ENCODE assay signal across 1 cellular context in the genomic region with DNA sequence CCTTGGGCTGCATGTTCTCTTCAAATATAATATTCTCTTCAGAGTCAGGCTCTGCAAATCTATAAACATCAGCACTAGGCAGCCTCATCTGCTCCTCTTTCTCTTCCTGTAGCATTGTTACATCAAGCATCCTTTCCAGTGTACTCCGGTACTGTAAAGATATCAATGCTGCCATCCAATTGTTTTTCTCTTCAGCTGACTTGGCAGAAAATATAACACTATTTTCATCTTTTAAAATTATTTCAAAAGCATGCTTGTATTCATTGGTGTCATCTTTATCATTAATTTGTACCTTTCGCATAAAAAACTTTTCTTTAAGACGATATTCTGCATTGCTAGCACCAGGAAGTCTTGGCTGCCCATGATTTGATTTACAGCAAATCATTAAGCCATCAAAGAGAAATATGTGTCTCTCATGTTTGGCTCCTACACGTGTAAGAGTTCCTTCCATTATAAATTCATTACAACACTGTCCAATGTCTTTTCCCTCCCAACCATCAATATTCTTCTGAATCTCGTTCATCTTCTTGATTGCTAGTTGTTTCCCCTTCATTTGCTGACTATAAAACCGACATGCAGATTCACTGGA.
TF ChIP-seq lines count a peak whose summit lies in the region.

No MANE protein-coding gene starts in this region.

TF ChIP-seq in WTC11, 78 proteins besides CTCF, POLR2A, EP300 and RAD21 (continued from another document):
- TF ChIP-seq, protein P1, sequence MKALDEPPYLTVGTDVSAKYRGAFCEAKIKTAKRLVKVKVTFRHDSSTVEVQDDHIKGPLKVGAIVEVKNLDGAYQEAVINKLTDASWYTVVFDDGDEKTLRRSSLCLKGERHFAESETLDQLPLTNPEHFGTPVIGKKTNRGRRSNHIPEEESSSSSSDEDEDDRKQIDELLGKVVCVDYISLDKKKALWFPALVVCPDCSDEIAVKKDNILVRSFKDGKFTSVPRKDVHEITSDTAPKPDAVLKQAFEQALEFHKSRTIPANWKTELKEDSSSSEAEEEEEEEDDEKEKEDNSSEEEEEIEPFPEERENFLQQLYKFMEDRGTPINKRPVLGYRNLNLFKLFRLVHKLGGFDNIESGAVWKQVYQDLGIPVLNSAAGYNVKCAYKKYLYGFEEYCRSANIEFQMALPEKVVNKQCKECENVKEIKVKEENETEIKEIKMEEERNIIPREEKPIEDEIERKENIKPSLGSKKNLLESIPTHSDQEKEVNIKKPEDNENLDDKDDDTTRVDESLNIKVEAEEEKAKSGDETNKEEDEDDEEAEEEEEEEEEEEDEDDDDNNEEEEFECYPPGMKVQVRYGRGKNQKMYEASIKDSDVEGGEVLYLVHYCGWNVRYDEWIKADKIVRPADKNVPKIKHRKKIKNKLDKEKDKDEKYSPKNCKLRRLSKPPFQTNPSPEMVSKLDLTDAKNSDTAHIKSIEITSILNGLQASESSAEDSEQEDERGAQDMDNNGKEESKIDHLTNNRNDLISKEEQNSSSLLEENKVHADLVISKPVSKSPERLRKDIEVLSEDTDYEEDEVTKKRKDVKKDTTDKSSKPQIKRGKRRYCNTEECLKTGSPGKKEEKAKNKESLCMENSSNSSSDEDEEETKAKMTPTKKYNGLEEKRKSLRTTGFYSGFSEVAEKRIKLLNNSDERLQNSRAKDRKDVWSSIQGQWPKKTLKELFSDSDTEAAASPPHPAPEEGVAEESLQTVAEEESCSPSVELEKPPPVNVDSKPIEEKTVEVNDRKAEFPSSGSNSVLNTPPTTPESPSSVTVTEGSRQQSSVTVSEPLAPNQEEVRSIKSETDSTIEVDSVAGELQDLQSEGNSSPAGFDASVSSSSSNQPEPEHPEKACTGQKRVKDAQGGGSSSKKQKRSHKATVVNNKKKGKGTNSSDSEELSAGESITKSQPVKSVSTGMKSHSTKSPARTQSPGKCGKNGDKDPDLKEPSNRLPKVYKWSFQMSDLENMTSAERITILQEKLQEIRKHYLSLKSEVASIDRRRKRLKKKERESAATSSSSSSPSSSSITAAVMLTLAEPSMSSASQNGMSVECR (CRISPR knock-in tag; IDR thresholded peaks at IDR 0.05; ENCODE audit: borderline replicate concordance): no peak
- TF ChIP-seq ZBTB21 (CRISPR knock-in tag; IDR thresholded peaks at IDR 0.05; ENCODE audit: borderline replicate concordance) (no peak), ZNF416 (CRISPR knock-in tag; IDR thresholded peaks at IDR 0.05) (no peak), TEAD4 (CRISPR knock-in tag; IDR thresholded peaks at IDR 0.05) (no peak), ATF6 (CRISPR knock-in tag; IDR thresholded peaks at IDR 0.05) (no peak), ZNF138 (CRISPR knock-in tag; conservative IDR thresholded peaks at IDR 0.05) (no peak)
- TF ChIP-seq, protein P2, sequence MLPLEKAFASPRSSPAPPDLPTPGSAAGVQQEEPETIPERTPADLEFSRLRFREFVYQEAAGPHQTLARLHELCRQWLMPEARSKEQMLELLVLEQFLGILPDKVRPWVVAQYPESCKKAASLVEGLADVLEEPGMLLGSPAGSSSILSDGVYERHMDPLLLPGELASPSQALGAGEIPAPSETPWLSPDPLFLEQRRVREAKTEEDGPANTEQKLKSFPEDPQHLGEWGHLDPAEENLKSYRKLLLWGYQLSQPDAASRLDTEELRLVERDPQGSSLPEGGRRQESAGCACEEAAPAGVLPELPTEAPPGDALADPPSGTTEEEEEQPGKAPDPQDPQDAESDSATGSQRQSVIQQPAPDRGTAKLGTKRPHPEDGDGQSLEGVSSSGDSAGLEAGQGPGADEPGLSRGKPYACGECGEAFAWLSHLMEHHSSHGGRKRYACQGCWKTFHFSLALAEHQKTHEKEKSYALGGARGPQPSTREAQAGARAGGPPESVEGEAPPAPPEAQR (CRISPR knock-in tag; IDR thresholded peaks at IDR 0.05): no peak
